Comparison of ENCODE assay signal across 12 cellular contexts in the genomic region with DNA sequence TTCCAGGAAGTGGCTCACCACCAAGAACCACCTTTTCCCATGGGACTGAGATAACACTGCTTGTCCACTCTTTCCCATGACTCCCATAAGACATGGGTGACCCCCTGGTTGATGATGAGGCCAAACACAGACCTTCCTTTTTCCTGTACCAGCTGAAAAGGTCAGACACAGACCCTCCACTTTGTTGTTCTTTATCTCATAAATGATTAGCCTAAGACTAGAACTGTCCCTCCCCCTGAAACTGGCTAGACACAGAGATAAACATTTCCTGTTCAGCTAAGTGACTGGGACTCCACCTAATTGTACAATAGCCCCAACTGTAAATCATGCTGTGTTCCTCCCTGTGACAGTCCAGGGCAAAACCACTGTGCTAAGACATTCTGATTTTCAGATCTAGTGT. TPM values are rescaled to one million over a fixed set of nuclear protein-coding genes. Genes with fewer than 3 reads are reported as not detected.
DNase-seq lines count a peak whose midpoint lies in the region; ATAC-seq, FAIRE-seq and TF ChIP-seq lines count a peak whose summit lies in the region.
"Had no signal": no experiment of that assay in that cellular context is flagged by ENCODE, and none has a peak within 500 bp of the region (broad histone marks: within the 10 kb centered on the region; RNA-seq: fewer than 3 reads in every experiment).

No MANE protein-coding gene starts in this region.

- no peaks in the 10 kb centered on the region for H3K27me3 Mint-ChIP-seq in Caco-2 (ENCODE audit: insufficient read depth, unreplicated experiment)

- peak overlapping the region in 1 of 4 donors; percentile 8 for H3K27ac ChIP-seq in pancreas
- H3K27ac ChIP-seq: WERI-Rb-1 had no signal

- no peak for TF ChIP-seq CTCF in pancreas (IDR thresholded peaks at IDR 0.05)
- no peak for TF ChIP-seq CTCF in Caco-2 (IDR thresholded peaks at IDR 0.05; ENCODE audit: insufficient read depth in 1 of 2, low read depth in 1 of 2, low read length in 1 of 2, severe bottlenecking in 1 of 2, unreplicated experiment in 1 of 2)

- H3K4me1 Mint-ChIP-seq in Caco-2 (ENCODE audit: low read depth, unreplicated experiment) = no peaks in the 10 kb centered on the region
- H3K4me1 Mint-ChIP-seq: naive B cell had no signal

- H3K9me3 ChIP-seq in pancreas (no peaks in the 10 kb centered on the region), Caco-2 (no peaks in the 10 kb centered on the region)
- H3K9me3 ChIP-seq: upper lobe of left lung had no signal

- no peaks in the 10 kb centered on the region for H3K27me3 ChIP-seq in pancreas
- no peaks in the 10 kb centered on the region for H3K27me3 ChIP-seq in Caco-2 (replicated peaks; ENCODE audit: control insufficient read depth, insufficient read depth, low read length)
- H3K27me3 ChIP-seq: upper lobe of left lung had no signal

- no peak overlapping the region for H3K27ac Mint-ChIP-seq in Caco-2 (ENCODE audit: unreplicated experiment)
- H3K27ac Mint-ChIP-seq: naive B cell had no signal

- DNase-seq in HT1080 (ENCODE audit: low read depth) (peak; percentile 67), pancreas (no peak), DMS114 treated with DMSO at 0.1 percent for 48 hours (lab: John Stamatoyannopoulos, UW; ENCODE audit: unreplicated experiment) (no peak), Caco-2 (no peak), frontal cortex (ENCODE audit: low spot score in 2 of 2) (no peak)
- DNase-seq: GF-D8, naive B cell, NCI-H510A, upper lobe of left lung, WERI-Rb-1 had no signal

- H3K36me3 ChIP-seq in pancreas (no peaks in the 10 kb centered on the region), Caco-2 (ENCODE audit: control insufficient read depth, insufficient read depth, low read length) (no peaks in the 10 kb centered on the region)
- H3K36me3 ChIP-seq: upper lobe of left lung, WERI-Rb-1 had no signal

- CTCF ChIA-PET in Caco-2 (lab: Charles Lee) = no interaction called here

- FAIRE-seq in pancreas (lab: Jason Lieb, UNC) (no peak), frontal cortex (lab: Jason Lieb, UNC) (no peak)

- POLR2A ChIA-PET in Caco-2 (lab: Charles Lee) = no interaction called here

- H3K9me3 Mint-ChIP-seq in Caco-2 (ENCODE audit: unreplicated experiment) = no peaks in the 10 kb centered on the region

- H3K4me3 ChIP-seq in pancreas (no peak overlapping the region), Caco-2 (ENCODE audit: low read depth, low read length) (no peak overlapping the region)
- H3K4me3 ChIP-seq: upper lobe of left lung had no signal

- H3K36me3 Mint-ChIP-seq in Caco-2 (ENCODE audit: insufficient read depth, unreplicated experiment) = no peaks in the 10 kb centered on the region
- H3K36me3 Mint-ChIP-seq: naive B cell had no signal

- H3K4me3 Mint-ChIP-seq in Caco-2 (ENCODE audit: unreplicated experiment) = no peak overlapping the region
- H3K4me3 Mint-ChIP-seq: naive B cell had no signal

- ATAC-seq in GM19043 (IDR thresholded peaks at IDR 0.05; ENCODE audit: low read depth, unreplicated experiment) = peak; percentile 99
- peak; percentile 98 for ATAC-seq in HG02678 (IDR thresholded peaks at IDR 0.05; ENCODE audit: unreplicated experiment)
- ATAC-seq in pancreas = peak in 3 of 4 donors; percentile 50 to 84 (median 68)

- intact Hi-C loops in pancreas (cut with DNase I) (no loop called here), Caco-2 (cut with micrococcal nuclease; ENCODE audit: unreplicated experiment) (no loop called here)

- no TSS peak for BruUV-seq in Caco-2 (replicated peaks; lab: Mats Ljungman, UMichigan)

- no peaks in the 10 kb centered on the region for H3K4me1 ChIP-seq in pancreas
- no peaks in the 10 kb centered on the region for H3K4me1 ChIP-seq in Caco-2

RNA-seq across cellular contexts. Expression of gene NRG3, which starts 8.2 kb away (rescaled TPM):
- not detected in 2 replicates for total RNA-seq in HT1080 (2014; rRNA removed; shearing (Covaris generic))
- 0.09 TPM in 1 of 2 replicates, not detected in the other for polyA plus RNA-seq in HT1080 (2015; cell fraction: cytosol; rRNA removed)
- 0.17 TPM in 1 of 2 replicates, not detected in the other for polyA plus RNA-seq in HT1080 (2015; cell fraction: nucleus; rRNA removed)
- under 1 TPM in 4 of 6 donors, not detected in 2; 0.14 to 0.34 (median 0.24) TPM for total RNA-seq in pancreas
- under 1 TPM; 0.19 to 0.59 TPM for polyA plus RNA-seq in pancreas
- total RNA-seq in Caco-2 (2022) = 0.66 and 1.1 TPM in 2 replicates
- total RNA-seq in frontal cortex = 12.2 TPM
